ENCODE assay signal across 8 cellular contexts in the genomic region with DNA sequence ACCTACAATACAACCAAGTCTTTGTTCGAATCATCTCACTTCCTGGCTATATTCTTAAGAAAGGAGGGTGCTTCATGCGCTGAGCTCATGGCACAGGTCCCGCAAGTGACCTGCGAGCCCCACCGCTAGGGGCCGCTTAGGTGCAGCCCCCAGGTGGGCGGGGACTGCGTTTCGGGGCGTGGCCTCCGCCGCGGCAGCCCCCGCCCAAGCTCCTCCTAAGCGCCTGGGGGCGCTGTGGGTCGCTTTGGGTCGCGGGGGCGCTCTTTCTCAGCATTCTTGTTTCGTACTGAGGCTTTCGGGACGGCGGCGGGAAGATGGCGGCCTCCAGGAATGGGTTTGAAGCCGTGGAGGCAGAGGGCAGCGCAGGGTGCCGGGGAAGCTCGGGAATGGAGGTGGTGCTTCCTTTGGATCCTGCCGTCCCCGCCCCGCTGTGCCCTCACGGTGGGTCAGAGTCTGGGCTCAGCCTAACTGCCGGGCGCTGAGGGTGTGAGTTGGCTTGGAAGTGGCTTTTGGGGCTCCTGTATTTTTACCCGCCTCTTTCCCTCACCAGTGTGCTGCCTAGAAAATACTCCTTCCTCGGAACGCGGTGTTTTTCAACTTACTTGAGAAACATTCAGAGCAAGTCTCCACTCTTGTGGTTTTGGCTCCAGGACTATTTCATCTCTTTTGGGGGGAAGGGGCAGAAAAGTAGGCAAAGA. TPM values are rescaled to one million over a fixed set of nuclear protein-coding genes. Genes with fewer than 3 reads are reported as not detected.
DNase-seq lines count a peak whose midpoint lies in the region; ATAC-seq and TF ChIP-seq lines count a peak whose summit lies in the region.

A gene with protein sequence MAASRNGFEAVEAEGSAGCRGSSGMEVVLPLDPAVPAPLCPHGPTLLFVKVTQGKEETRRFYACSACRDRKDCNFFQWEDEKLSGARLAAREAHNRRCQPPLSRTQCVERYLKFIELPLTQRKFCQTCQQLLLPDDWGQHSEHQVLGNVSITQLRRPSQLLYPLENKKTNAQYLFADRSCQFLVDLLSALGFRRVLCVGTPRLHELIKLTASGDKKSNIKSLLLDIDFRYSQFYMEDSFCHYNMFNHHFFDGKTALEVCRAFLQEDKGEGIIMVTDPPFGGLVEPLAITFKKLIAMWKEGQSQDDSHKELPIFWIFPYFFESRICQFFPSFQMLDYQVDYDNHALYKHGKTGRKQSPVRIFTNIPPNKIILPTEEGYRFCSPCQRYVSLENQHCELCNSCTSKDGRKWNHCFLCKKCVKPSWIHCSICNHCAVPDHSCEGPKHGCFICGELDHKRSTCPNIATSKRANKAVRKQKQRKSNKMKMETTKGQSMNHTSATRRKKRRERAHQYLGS (plus strand): TSS at position 279 of the 698 bp plus-strand sequence. CDS start 36 bp downstream, at position 315.

- H3K36me3 ChIP-seq in muscle layer of colon (ENCODE audit: insufficient read depth, low read length): peaks cover 7% of the 10 kb centered on the region

- peak; percentile 76 for ATAC-seq in GM21529 (IDR thresholded peaks at IDR 0.05; ENCODE audit: unreplicated experiment)

- H3K4me3 ChIP-seq in muscle layer of colon (ENCODE audit: low read depth in 1 of 2, low read length in 2 of 2): peak within 1 kb of the TSS; percentile 77 to 94

- peak within 1 kb of the TSS; percentile 97 to 99 (median 98) for H3K4me3 Mint-ChIP-seq in IgD-negative memory B cell

- no peaks in the 10 kb centered on the region for H3K27me3 ChIP-seq in muscle layer of colon (ENCODE audit: control insufficient read depth in 1 of 2, insufficient read depth in 2 of 2, low read length in 2 of 2)

- no peaks in the 10 kb centered on the region for H3K9me3 ChIP-seq in muscle layer of colon (ENCODE audit: low read length)

- peaks cover 2% of the 10 kb centered on the region for H3K27me3 Mint-ChIP-seq in IgD-negative memory B cell

- peak; percentile 97 for DNase-seq in DMS53 (lab: John Stamatoyannopoulos, UW)
- peak; percentile 93 for DNase-seq in OCI-M1 (lab: John Stamatoyannopoulos, UW)
- peak; percentile 85 for DNase-seq in activated T-cell treated with anti-CD3 and anti-CD28 coated beads for 24 hours (ENCODE audit: low read depth)
- DNase-seq in erythroblast (lab: John Stamatoyannopoulos, UW): peak; percentile 95 to 97
- peak; percentile 73 for DNase-seq in stimulated activated CD8-positive, alpha-beta memory T cell treated with anti-CD3 and anti-CD28 coated beads, Interleukin-7, amount 100 ng/mL, for 24 hours (ENCODE audit: low read depth)

- peaks cover 2% of the 10 kb centered on the region for H3K36me3 Mint-ChIP-seq in IgD-negative memory B cell

- peak within 1 kb of the TSS; percentile 84 to 97 (median 96) for H3K27ac Mint-ChIP-seq in IgD-negative memory B cell

- H3K9ac ChIP-seq in muscle layer of colon (ENCODE audit: low read length): peak within 1 kb of the TSS; percentile 90

- peak within 1 kb of the TSS; percentile 53 for H3K27ac ChIP-seq in muscle layer of colon (ENCODE audit: low read depth, low read length)

- TF ChIP-seq POLR2A in erythroblast (IDR thresholded peaks at IDR 0.05; ENCODE audit: low read length): peak; percentile 78

- H3K4me1 Mint-ChIP-seq in IgD-negative memory B cell: peaks cover 28 to 41% (median 35%) of the 10 kb centered on the region in 3 donors

- peaks cover 0 to 1% (median 0%) of the 10 kb centered on the region in 3 donors for H3K9me3 Mint-ChIP-seq in IgD-negative memory B cell

- H3K4me1 ChIP-seq in muscle layer of colon (ENCODE audit: insufficient read depth, low read length): peaks cover 10% of the 10 kb centered on the region

RNA-seq across cellular contexts. Expression of the gene that starts here (rescaled TPM):
- polyA plus RNA-seq in IgD-negative memory B cell: 10.1 TPM

Comparison
In these comparisons a context has a peak if more than half of its experiments do, and no peak if none do; other contexts are left out.
1. Peak in every context shown above with its lines: DNase-seq, ATAC-seq, H3K4me3 ChIP-seq and H3K27ac ChIP-seq.